In the genomic region with DNA sequence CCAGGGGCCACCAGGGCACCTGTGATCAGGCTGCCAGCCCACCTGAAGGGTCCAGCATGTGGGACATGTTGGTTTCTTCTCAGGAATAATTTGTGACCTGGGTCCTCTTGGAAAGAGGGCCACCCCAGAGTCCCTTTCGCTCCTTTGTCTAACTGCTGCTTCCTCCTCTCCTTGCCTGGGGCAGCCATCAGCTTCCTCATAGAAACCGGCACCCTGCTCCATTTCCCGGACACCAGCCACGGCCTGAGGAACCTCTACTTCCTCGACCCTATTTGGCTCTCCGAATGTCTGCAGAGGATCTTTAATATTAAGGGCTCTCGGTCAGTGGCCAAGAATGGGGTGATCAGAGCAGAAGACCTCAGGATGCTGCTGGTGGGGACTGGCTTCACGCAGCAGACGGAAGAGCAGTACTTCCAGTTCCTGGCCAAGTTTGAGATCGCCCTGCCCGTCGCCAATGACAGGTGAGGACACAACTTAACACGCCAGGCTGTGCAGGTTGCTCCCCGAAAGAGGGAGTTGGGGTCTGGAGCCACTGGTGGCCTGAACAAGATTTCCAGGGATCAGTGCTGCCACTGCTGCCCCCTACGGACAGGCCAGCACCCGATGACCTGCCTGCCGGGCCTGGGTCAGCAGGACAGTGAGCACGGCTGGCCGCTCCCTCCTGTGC, we compare ENCODE assay signal across 18 cellular contexts.
DNase-seq lines count a peak whose midpoint lies in the region; ATAC-seq and TF ChIP-seq lines count a peak whose summit lies in the region.
"Had no signal": no experiment of that assay in that cellular context is flagged by ENCODE, and none has a peak within 500 bp of the region (broad histone marks: within the 10 kb centered on the region; RNA-seq: fewer than 3 reads in every experiment).

No MANE protein-coding gene starts in this region.

- H3F3A ChIP-seq in MM.1S (ENCODE audit: insufficient read depth, low read length): no peaks in the 10 kb centered on the region

- peak; percentile 3 to 7 for DNase-seq in activated T-cell treated with anti-CD3 and anti-CD28 coated beads, Interleukin-2, amount 50 U/mL, for 48 hours
- DNase-seq in activated T-cell treated with anti-CD3 and anti-CD28 coated beads for 4 hours (no peak), cardiac fibroblast (ENCODE audit: low read depth in 2 of 2) (no peak), mucosa of gallbladder (ENCODE audit: low spot score) (peak; percentile 7), upper lobe of right lung (peak; percentile 23), caudate nucleus (lab: John Stamatoyannopoulos, UW) (no peak), MM.1S (no peak), lower lobe of right lung (no peak)
- DNase-seq: activated CD4-positive, alpha-beta T cell treated with anti-CD3 and anti-CD28 coated beads for 1 hour; activated naive CD4-positive, alpha-beta T cell treated with Interleukin-2 at 50 U/mL for 16 hours; foreskin fibroblast; NCI-H1105 treated with DMSO at 0.1 percent for 48 hours; NCI-H2107; NCI-H748 treated with DMSO at 0.1 percent for 48 hours; substantia nigra had no signal

- H3K4me2 ChIP-seq in MM.1S (ENCODE audit: low read depth, low read length): no peak overlapping the region
- H3K4me2 ChIP-seq: BLaER1 had no signal

- H3K27me3 ChIP-seq in upper lobe of right lung (no peaks in the 10 kb centered on the region), MM.1S (replicated peaks; ENCODE audit: insufficient read depth, low read length) (no peaks in the 10 kb centered on the region), lower lobe of right lung (ENCODE audit: low read depth) (no peaks in the 10 kb centered on the region)
- H3K27me3 ChIP-seq: ascending aorta, BLaER1, pancreas had no signal

- intact Hi-C loops in upper lobe of right lung (cut with DNase I) (no loop called here), lower lobe of right lung (cut with DNase I) (no loop called here)

- no peak overlapping the region for H2AFZ ChIP-seq in MM.1S (ENCODE audit: low read length)

- TF ChIP-seq CTCF in cardiac fibroblast (IDR thresholded peaks at IDR 0.05; ENCODE audit: low read depth, low read length): peak; percentile 2
- TF ChIP-seq CTCF in upper lobe of right lung (IDR thresholded peaks at IDR 0.05): no peak
- no peak for TF ChIP-seq CTCF in MM.1S (IDR thresholded peaks at IDR 0.05; ENCODE audit: low read length)
- TF ChIP-seq CTCF in lower lobe of right lung (IDR thresholded peaks at IDR 0.05): no peak

- H3K9ac ChIP-seq in MM.1S (ENCODE audit: low read length): no peak overlapping the region
- H3K9ac ChIP-seq: BLaER1 had no signal

- no peaks in the 10 kb centered on the region for H3K9me2 ChIP-seq in MM.1S (replicated peaks; ENCODE audit: insufficient read depth, low read length)

- no peaks in the 10 kb centered on the region for H3K79me2 ChIP-seq in MM.1S (ENCODE audit: low read length)

- H3K4me3 ChIP-seq in cardiac fibroblast (replicated peaks in 1 of 2; ENCODE audit: low read depth in 2 of 2, low read length in 2 of 2) (no peak overlapping the region), upper lobe of right lung (no peak overlapping the region), MM.1S (ENCODE audit: low read length) (no peak overlapping the region), lower lobe of right lung (no peak overlapping the region)
- H3K4me3 ChIP-seq: ascending aorta, BLaER1, pancreas had no signal

- no peaks in the 10 kb centered on the region for H3K9me3 ChIP-seq in upper lobe of right lung
- no peaks in the 10 kb centered on the region for H3K9me3 ChIP-seq in MM.1S (replicated peaks; ENCODE audit: insufficient read depth, low read length)
- no peaks in the 10 kb centered on the region for H3K9me3 ChIP-seq in lower lobe of right lung
- H3K9me3 ChIP-seq: ascending aorta, BLaER1, pancreas had no signal

- H3K27ac ChIP-seq in upper lobe of right lung: no peak overlapping the region
- no peak overlapping the region for H3K27ac ChIP-seq in caudate nucleus (ENCODE audit: low read depth, low read length)
- H3K27ac ChIP-seq in MM.1S (ENCODE audit: low read length): no peak overlapping the region
- no peak overlapping the region for H3K27ac ChIP-seq in lower lobe of right lung
- H3K27ac ChIP-seq: ascending aorta, BLaER1, pancreas had no signal

- H4K20me1 ChIP-seq in MM.1S (ENCODE audit: insufficient read depth, low read length): no peaks in the 10 kb centered on the region
- H4K20me1 ChIP-seq: BLaER1 had no signal

- ATAC-seq in upper lobe of right lung (no peak), lower lobe of right lung (no peak)
- ATAC-seq: pancreas had no signal

- peaks cover 18% of the 10 kb centered on the region for H3K36me3 ChIP-seq in upper lobe of right lung
- H3K36me3 ChIP-seq in MM.1S (replicated peaks; ENCODE audit: insufficient read depth, low read length): no peaks in the 10 kb centered on the region
- peaks cover 61% of the 10 kb centered on the region for H3K36me3 ChIP-seq in lower lobe of right lung
- H3K36me3 ChIP-seq: BLaER1 had no signal

- H3K4me1 ChIP-seq in upper lobe of right lung: peaks cover 25% of the 10 kb centered on the region
- H3K4me1 ChIP-seq in MM.1S (ENCODE audit: low read length): 0 out of 2 replicates have a peak, but pooled peaks cover 9% of the 10 kb centered on the region
- peaks cover 24% of the 10 kb centered on the region for H3K4me1 ChIP-seq in lower lobe of right lung
- H3K4me1 ChIP-seq: ascending aorta, pancreas had no signal

Comparison
In these comparisons a context has a peak if more than half of its experiments do, and no peak if none do; other contexts are left out.
1. DNase-seq: peak in activated T-cell treated with anti-CD3 and anti-CD28 coated beads, Interleukin-2, amount 50 U/mL, for 48 hours (2 of 2), mucosa of gallbladder (single experiment) and upper lobe of right lung (single experiment); none in activated T-cell treated with anti-CD3 and anti-CD28 coated beads for 4 hours (single experiment), cardiac fibroblast (0 of 2), caudate nucleus (0 of 61), MM.1S (single experiment) and lower lobe of right lung (single experiment).